Comparison of ENCODE assay signal across 13 cellular contexts in genomic region chr10:70679498-70679897, GRCh38. TPM values are rescaled to one million over a fixed set of nuclear protein-coding genes. Genes with fewer than 3 reads are reported as not detected.
DNase-seq lines count a peak whose midpoint lies in the region; ATAC-seq and TF ChIP-seq lines count a peak whose summit lies in the region.
"Had no signal": no experiment of that assay in that cellular context is flagged by ENCODE, and none has a peak within 500 bp of the region (broad histone marks: within the 10 kb centered on the region; RNA-seq: fewer than 3 reads in every experiment).

No MANE protein-coding gene starts in this region.

- H3K27ac ChIP-seq in heart left ventricle = no peak overlapping the region
- H3K27ac ChIP-seq: dorsolateral prefrontal cortex had no signal

- peak in 3 of 4 donors; percentile 18 to 56 (median 25) for ATAC-seq in heart left ventricle
- ATAC-seq in GM18519 (IDR thresholded peaks at IDR 0.05; ENCODE audit: low FRiP score, unreplicated experiment) = no peak
- ATAC-seq: natural killer cell treated with Interleukin-12 subunit alpha and Interleukin-12 subunit beta and Interleukin-15 and Interleukin-18, amount 100 ng/mL, for 72 hours had no signal

- H3K27me3 Mint-ChIP-seq in HFFc6 (ENCODE audit: insufficient read depth) (peaks cover 26% of the 10 kb centered on the region), CD14-positive monocyte (ENCODE audit: low read depth in 3 of 3) (peaks cover 3 to 4% (median 3%) of the 10 kb centered on the region in 3 donors)

- H3K4me1 Mint-ChIP-seq in HFFc6 (ENCODE audit: low read depth) (peaks cover 13% of the 10 kb centered on the region), CD14-positive monocyte (peaks cover 8% of the 10 kb centered on the region)

- peak; percentile 64 for DNase-seq in HFFc6
- DNase-seq in amniotic stem cell (lab: John Stamatoyannopoulos, UW) = peak; percentile 32
- DNase-seq in heart left ventricle = peak in 2 of 5 donors; percentile 46 to 69
- DNase-seq in CD14-positive monocyte (ENCODE audit: low spot score) = no peak
- DNase-seq in activated CD4-positive, alpha-beta T cell treated with anti-CD3 and anti-CD28 coated beads, Interleukin-2, amount 50 U/mL, for 4 hours = no peak
- no peak for DNase-seq in stimulated activated CD4-positive, alpha-beta T cell treated with anti-CD3 and anti-CD28 coated beads, Interleukin-2, amount 100 ng/mL, for 24 hours
- DNase-seq: activated B cell treated with CpG ODN at 0.5 μM for 24 hours, activated T-cell treated with anti-CD3 and anti-CD28 coated beads for 4 hours, NCI-H1417 treated with DMSO at 0.1 percent for 48 hours had no signal

- no peaks in the 10 kb centered on the region for H3K9me3 ChIP-seq in heart left ventricle

- no peaks in the 10 kb centered on the region for H3K36me3 ChIP-seq in heart left ventricle

- H3K36me3 Mint-ChIP-seq in HFFc6 (ENCODE audit: low read depth) = no peaks in the 10 kb centered on the region
- no peaks in the 10 kb centered on the region for H3K36me3 Mint-ChIP-seq in CD14-positive monocyte
- H3K36me3 Mint-ChIP-seq: natural killer cell treated with Interleukin-12 subunit alpha and Interleukin-12 subunit beta and Interleukin-15 and Interleukin-18, amount 100 ng/mL, for 72 hours had no signal

- intact Hi-C loops in heart left ventricle (cut with DNase I) (loop anchor here in 5 of 10 donors (10.0 kb wide), 4 partner anchors 65 to 235 kb away; partner anchors contain the start of gene NODAL (in 1 of the 5)), CD14-positive monocyte (cut with micrococcal nuclease) (no loop called here)

- TF ChIP-seq POLR2A in heart left ventricle (IDR thresholded peaks at IDR 0.05) = no peak

- H3K27me3 ChIP-seq in heart left ventricle = no peaks in the 10 kb centered on the region

- no peak overlapping the region for H3K4me3 Mint-ChIP-seq in HFFc6
- H3K4me3 Mint-ChIP-seq in CD14-positive monocyte = no peak overlapping the region
- H3K4me3 Mint-ChIP-seq: activated B cell treated with CpG ODN at 0.5 μM for 24 hours; natural killer cell treated with Interleukin-12 subunit alpha and Interleukin-12 subunit beta and Interleukin-15 and Interleukin-18, amount 100 ng/mL, for 72 hours had no signal

- peaks cover 0 to 11% (median 3%) of the 10 kb centered on the region in 12 donors for H3K4me1 ChIP-seq in heart left ventricle

- H3K9me3 Mint-ChIP-seq in HFFc6 (no peaks in the 10 kb centered on the region), CD14-positive monocyte (no peaks in the 10 kb centered on the region)
- H3K9me3 Mint-ChIP-seq: activated B cell treated with CpG ODN at 0.5 μM for 24 hours; natural killer cell treated with Interleukin-12 subunit alpha and Interleukin-12 subunit beta and Interleukin-15 and Interleukin-18, amount 100 ng/mL, for 72 hours had no signal

- H3K27ac Mint-ChIP-seq in HFFc6 (no peak overlapping the region), CD14-positive monocyte (no peak overlapping the region)
- H3K27ac Mint-ChIP-seq: activated B cell treated with CpG ODN at 0.5 μM for 24 hours had no signal

- 84 to 86% (median 85%) methylated on average over 5 to 10 of the region's 10 CpGs for WGBS in heart left ventricle, 4 donors

- no peak overlapping the region for H3K4me3 ChIP-seq in heart left ventricle
- H3K4me3 ChIP-seq: dorsolateral prefrontal cortex, skin epidermis had no signal

- no peak for TF ChIP-seq CTCF in HFFc6 (IDR thresholded peaks at IDR 0.05)
- TF ChIP-seq CTCF in heart left ventricle (IDR thresholded peaks at IDR 0.05) = no peak
- no peak for TF ChIP-seq CTCF in CD14-positive monocyte (IDR thresholded peaks at IDR 0.05)

RNA-seq across cellular contexts. Expression of gene ADAMTS14, which starts 7.2 kb away (rescaled TPM):
- total RNA-seq in HFFc6 (2021; fragmentation: NEBNext Ultra II Directional; extraction: Animal tissue kit (Norgen Biotek cat#: 25700)) = under 1 TPM in 4 of 6 experiments, not detected in 2; 0.03 to 0.09 (median 0.05) TPM
- total RNA-seq in heart left ventricle = 1 to 10 TPM in 2 of 9 donors, under 1 TPM in 6, not detected in 1; 0.16 to 3.8 (median 0.47) TPM
- under 1 TPM; 0.11 to 0.30 TPM for polyA plus RNA-seq in heart left ventricle
- polyA plus RNA-seq in CD14-positive monocyte = not detected

Comparison
In these comparisons a context has a peak if more than half of its experiments do, and no peak if none do; other contexts are left out.
1. DNase-seq: peak in HFFc6 (single experiment) and amniotic stem cell (single experiment); none in CD14-positive monocyte (single experiment), activated CD4-positive, alpha-beta T cell treated with anti-CD3 and anti-CD28 coated beads, Interleukin-2, amount 50 U/mL, for 4 hours (0 of 2) and stimulated activated CD4-positive, alpha-beta T cell treated with anti-CD3 and anti-CD28 coated beads, Interleukin-2, amount 100 ng/mL, for 24 hours (0 of 2).